ENCODE assay signal across 8 cellular contexts in genomic region chr12:31323466-31324115, GRCh38. TPM values are rescaled to one million over a fixed set of nuclear protein-coding genes. Genes with fewer than 3 reads are reported as not detected.
DNase-seq lines count a peak whose midpoint lies in the region; ATAC-seq and TF ChIP-seq lines count a peak whose summit lies in the region.

No MANE protein-coding gene starts in this region.

- H3K36me3 Mint-ChIP-seq in progenitor cell of endocrine pancreas (ENCODE audit: insufficient read depth), result peaks cover 3% of the 10 kb centered on the region

- peak overlapping the region; percentile 99 for H3K27ac Mint-ChIP-seq in progenitor cell of endocrine pancreas

- H3K4me3 ChIP-seq in fibroblast of pulmonary artery (replicated peaks; ENCODE audit: low read depth, low read length), result peak overlapping the region; percentile 95

- H3K9me3 Mint-ChIP-seq in progenitor cell of endocrine pancreas (ENCODE audit: low read depth), result no peaks in the 10 kb centered on the region

- ATAC-seq in HG02610 (IDR thresholded peaks at IDR 0.05; ENCODE audit: unreplicated experiment), result peak; percentile 11

- peaks cover 53% of the 10 kb centered on the region for H3K4me1 Mint-ChIP-seq in progenitor cell of endocrine pancreas (ENCODE audit: low read depth)

- no peaks in the 10 kb centered on the region for H3K27me3 Mint-ChIP-seq in progenitor cell of endocrine pancreas

- peak overlapping the region; percentile 99 for H3K4me3 Mint-ChIP-seq in progenitor cell of endocrine pancreas (ENCODE audit: low read depth)

- DNase-seq in NCI-H1092 treated with DMSO at 0.1 percent for 48 hours (lab: John Stamatoyannopoulos, UW) (peak; percentile 69), NCI-H1092 (lab: John Stamatoyannopoulos, UW) (no peak), NCI-H526 treated with DMSO at 0.1 percent for 48 hours (lab: John Stamatoyannopoulos, UW) (peak; percentile 51), fibroblast of pulmonary artery (ENCODE audit: low read depth) (peak; percentile 14), progenitor cell of endocrine pancreas (ENCODE audit: low spot score, unreplicated experiment) (no peak)
- DNase-seq in activated CD8-positive, alpha-beta memory T cell treated with anti-CD3 and anti-CD28 coated beads, Interleukin-2, amount 50 U/mL, for 48 hours, result peak; percentile 77
- no peak for DNase-seq in central memory CD4-positive, alpha-beta T cell

- TF ChIP-seq CTCF in fibroblast of pulmonary artery (IDR thresholded peaks at IDR 0.05; ENCODE audit: low read length, missing control alignments), result no peak
- no peak for TF ChIP-seq CTCF in progenitor cell of endocrine pancreas (IDR thresholded peaks at IDR 0.05; ENCODE audit: unreplicated experiment)

RNA-seq across cellular contexts. Expression of gene SINHCAF, which starts 2.4 kb away (rescaled TPM):
- total RNA-seq in progenitor cell of endocrine pancreas, result 391 and 408 TPM in 2 replicates

Comparison
In these comparisons a context has a peak if more than half of its experiments do, and no peak if none do; other contexts are left out.
1. DNase-seq: peak in NCI-H1092 treated with DMSO at 0.1 percent for 48 hours (single experiment), NCI-H526 treated with DMSO at 0.1 percent for 48 hours (single experiment), activated CD8-positive, alpha-beta memory T cell treated with anti-CD3 and anti-CD28 coated beads, Interleukin-2, amount 50 U/mL, for 48 hours (single experiment) and fibroblast of pulmonary artery (single experiment); none in NCI-H1092 (single experiment), progenitor cell of endocrine pancreas (single experiment) and central memory CD4-positive, alpha-beta T cell (single experiment).